Comparison of ENCODE assay signal across 33 cellular contexts in the genomic region with DNA sequence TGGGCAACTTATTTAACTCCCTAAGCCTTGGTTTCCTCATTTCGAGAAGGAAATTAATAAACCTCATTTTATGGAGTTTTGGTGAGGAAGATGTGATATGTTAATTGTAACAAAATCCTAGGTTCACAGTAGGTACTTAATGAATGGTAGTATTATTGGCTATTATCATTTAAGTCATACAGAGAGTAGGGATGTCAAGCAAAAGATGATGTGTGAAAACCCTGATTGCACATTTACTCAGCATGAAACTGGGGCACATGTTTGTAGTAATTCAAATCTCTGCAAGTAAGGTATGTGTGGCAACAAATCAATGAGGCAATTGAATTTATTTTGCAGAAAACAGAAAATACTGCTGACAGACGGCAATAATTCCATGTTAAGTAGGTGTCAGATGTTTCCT.
"Had no signal": no experiment of that assay in that cellular context is flagged by ENCODE, and none has a peak within 500 bp of the region (broad histone marks: within the 10 kb centered on the region; RNA-seq: fewer than 3 reads in every experiment).

No MANE protein-coding gene starts in this region.

- ATAC-seq: activated naive CD4-positive, alpha-beta T cell treated with anti-CD3 and anti-CD28 coated beads, Interleukin-2, amount 50 U/mL, for 72 hours; activated naive CD8-positive, alpha-beta T cell treated with anti-CD3 and anti-CD28 coated beads, Interleukin-2, amount 50 U/mL, for 24 hours; activated T-cell treated with anti-CD3 and anti-CD28 coated beads, Interleukin-2, amount 50 U/mL, for 4 hours; activated T-cell treated with anti-CD3 and anti-CD28 coated beads, Interleukin-2, amount 50 U/mL, for 72 hours; activated T-helper 17 cell treated with anti-CD3 and anti-CD28 coated beads, Interleukin-2, amount 50 U/mL, for 72 hours; body of pancreas had no signal

- H3K4me1 ChIP-seq: adrenal gland, ascending aorta, body of pancreas, breast epithelium had no signal

- H3K27ac ChIP-seq: adrenal gland, ascending aorta, body of pancreas, brain microvascular endothelial cell, breast epithelium, cardiac muscle cell had no signal

- H3K36me3 ChIP-seq: adrenal gland, ascending aorta, brain microvascular endothelial cell, breast epithelium, cardiac muscle cell had no signal

- FAIRE-seq: astrocyte, bronchial epithelial cell, colon had no signal

- DNase-seq: activated effector memory CD4-positive, alpha-beta T cell treated with anti-CD3 and anti-CD28 coated beads, Interleukin-2, amount 50 U/mL, for 16 hours; activated effector memory CD4-positive, alpha-beta T cell treated with Interleukin-2 at 50 U/mL for 16 hours; activated gamma-delta T cell; activated naive CD4-positive, alpha-beta T cell; activated naive CD4-positive, alpha-beta T cell treated with anti-CD3 and anti-CD28 coated beads for 36 hours; activated naive CD4-positive, alpha-beta T cell treated with anti-CD3 and anti-CD28 coated beads, Interleukin-2, amount 10 ng/mL, durations not matched to agents 7 days and 5 days; activated naive CD4-positive, alpha-beta T cell treated with anti-CD3 and anti-CD28 coated beads, Interleukin-2, amount 50 U/mL, for 16 hours; activated naive CD4-positive, alpha-beta T cell treated with Interleukin-2 at 50 U/mL for 16 hours; activated naive CD8-positive, alpha-beta T cell treated with anti-CD3 and anti-CD28 coated beads for 36 hours; activated naive CD8-positive, alpha-beta T cell treated with anti-CD3 and anti-CD28 coated beads, Interleukin-2, amount 10 ng/mL, durations not matched to agents 7 days and 5 days; activated naive CD8-positive, alpha-beta T cell treated with anti-CD3 and anti-CD28 coated beads, Interleukin-2, amount 50 U/mL, for 24 hours; activated T-cell treated with anti-CD3 and anti-CD28 coated beads, Interleukin-2, amount 50 U/mL, for 24 hours; activated T-cell treated with anti-CD3 and anti-CD28 coated beads, Interleukin-2, amount 50 U/mL, for 4 hours; activated T-cell treated with anti-CD3 and anti-CD28 coated beads, Interleukin-2, amount 50 U/mL, for 48 hours; activated T-cell treated with anti-CD3 and anti-CD28 coated beads, Interleukin-2, amount 50 U/mL, for 72 hours; adrenal gland; amniotic stem cell; amygdala; anterior cingulate cortex; aorta; body of pancreas; brain microvascular endothelial cell; caudate nucleus; central memory CD4-positive, alpha-beta T cell; cerebellar nuclear complex had no signal

- H3K9me3 ChIP-seq: adrenal gland, ascending aorta, body of pancreas, breast epithelium had no signal

- H3K4me3 ChIP-seq: adrenal gland, ascending aorta, body of pancreas, breast epithelium, cardiac muscle cell had no signal

- H3K27me3 ChIP-seq: adrenal gland, ascending aorta, body of pancreas, brain microvascular endothelial cell, breast epithelium, cardiac muscle cell had no signal
